35 cellular contexts compared by ENCODE assay signal in genomic region chr3:8632402-8633237, GRCh38. TPM values are rescaled to one million over a fixed set of nuclear protein-coding genes. Genes with fewer than 3 reads are reported as not detected.
A peak's percentile ranks its signal among the peaks of the same experiment; 100 is the strongest.
DNase-seq lines count a peak whose midpoint lies in the region; ATAC-seq, FAIRE-seq and TF ChIP-seq lines count a peak whose summit lies in the region.
"Had no signal": no experiment of that assay in that cellular context is flagged by ENCODE, and none has a peak within 500 bp of the region (broad histone marks: within the 10 kb centered on the region; RNA-seq: fewer than 3 reads in every experiment).

No MANE protein-coding gene starts in this region.

- no peaks in the 10 kb centered on the region for H3K36me3 Mint-ChIP-seq in dendritic cell treated with granulocyte-macrophage colony-stimulating factor and Interleukin-4, amounts not matched to agents 40 ng/mL and 50 ng/mL, for 4 days (ENCODE audit: low read depth)
- H3K36me3 Mint-ChIP-seq: activated CD4-positive, alpha-beta memory T cell treated with anti-CD3 and anti-CD28 coated beads for 36 hours; CD8-positive, alpha-beta T cell had no signal

- H3K9me3 ChIP-seq in A549 = no peaks in the 10 kb centered on the region
- H3K9me3 ChIP-seq: BE2C, esophagus squamous epithelium, SK-N-SH, uterus had no signal

- TF ChIP-seq POLR2A in A549 (IDR thresholded peaks at IDR 0.05; ENCODE audit: low read length) = no peak

- FAIRE-seq in A549 (lab: Jason Lieb, UNC) = no peak
- FAIRE-seq: frontal cortex, GM18507 had no signal

- 83% methylated on average over 7 of the region's 7 CpGs for WGBS in A549 (ENCODE audit: missing lambda C conversion rate)

- TF ChIP-seq CTCF in A549 (IDR thresholded peaks at IDR 0.05) = no peak

- no peak overlapping the region for H3K4me3 ChIP-seq in A549
- H3K4me3 ChIP-seq: esophagus squamous epithelium, hepatocyte, sigmoid colon, stomach, uterus had no signal

- intact Hi-C loops in dendritic cell treated with granulocyte-macrophage colony-stimulating factor and Interleukin-4, amounts not matched to agents 40 ng/mL and 50 ng/mL, for 4 days (cut with micrococcal nuclease) = no loop called here

- H3K4me1 Mint-ChIP-seq in dendritic cell treated with granulocyte-macrophage colony-stimulating factor and Interleukin-4, amounts not matched to agents 40 ng/mL and 50 ng/mL, for 4 days (ENCODE audit: low read depth) = peaks cover 18% of the 10 kb centered on the region

- DNase-seq in A549 (ENCODE audit: low read depth in 1 of 2, low spot score in 1 of 2) = no peak
- DNase-seq in NCI-H226 = peak; percentile 64
- peak; percentile 10 for DNase-seq in kidney tubule cell (ENCODE audit: low spot score)
- DNase-seq in SKM-1 treated with dmso at 0.1 percent for 144 hours (lab: John Stamatoyannopoulos, UW; ENCODE audit: unreplicated experiment) = no peak
- no peak for DNase-seq in MV-4-11 (lab: John Stamatoyannopoulos, UW)
- no peak for DNase-seq in GM19238 (ENCODE audit: insufficient read length, low spot score)
- DNase-seq: activated CD4-positive, alpha-beta memory T cell treated with anti-CD3 and anti-CD28 coated beads for 36 hours; activated CD4-positive, CD25-positive, alpha-beta regulatory T cell treated with anti-CD3 and anti-CD28 coated beads, Interleukin-2, amount 50 U/mL, for 72 hours; activated naive CD4-positive, alpha-beta T cell; BE2C; CD8-positive, alpha-beta T cell; DMS 273 treated with DMSO at 0.1 percent for 48 hours; esophagus squamous epithelium; H7; Karpas-422; mesenchymal stem cell; NCI-H1436 treated with DMSO at 0.1 percent for 48 hours; NCI-H2081 treated with DMSO at 0.1 percent for 48 hours; NCI-H446 treated with DMSO at 0.1 percent for 48 hours; NCI-H774; RPMI8226; SK-N-SH; stimulated activated CD4-positive, alpha-beta T cell treated with anti-CD3 and anti-CD28 coated beads, Interleukin-12 subunit alpha, Interleukin-12 subunit beta, amount 100 ng/mL, for 4 hours; stimulated activated CD4-positive, alpha-beta T cell treated with anti-CD3 and anti-CD28 coated beads, Interleukin-2, amount 100 ng/mL, for 48 hours; stomach; T-helper 17 cell; uterus had no signal

- TF ChIP-seq EP300 in A549 (IDR thresholded peaks at IDR 0.05) = no peak

- peak overlapping the region; percentile 88 to 89; a peak in 5 of 6 replicates for H3K27ac ChIP-seq in A549
- H3K27ac ChIP-seq: hepatocyte, sigmoid colon, stomach, uterus had no signal

- no peaks in the 10 kb centered on the region for H3K9me3 Mint-ChIP-seq in dendritic cell treated with granulocyte-macrophage colony-stimulating factor and Interleukin-4, amounts not matched to agents 40 ng/mL and 50 ng/mL, for 4 days
- H3K9me3 Mint-ChIP-seq: central memory CD8-positive, alpha-beta T cell had no signal

- H3K4me2 ChIP-seq in A549 = no peak overlapping the region
- H3K4me2 ChIP-seq: hepatocyte, SK-N-SH had no signal

- peaks cover 44% of the 10 kb centered on the region for H3K4me1 ChIP-seq in A549
- H3K4me1 ChIP-seq: BE2C, sigmoid colon, stomach, uterus had no signal

- H3K4me3 Mint-ChIP-seq in dendritic cell treated with granulocyte-macrophage colony-stimulating factor and Interleukin-4, amounts not matched to agents 40 ng/mL and 50 ng/mL, for 4 days = no peak overlapping the region
- H3K4me3 Mint-ChIP-seq: activated CD4-positive, alpha-beta memory T cell treated with anti-CD3 and anti-CD28 coated beads for 36 hours; CD8-positive, alpha-beta T cell; central memory CD8-positive, alpha-beta T cell; T-helper 17 cell had no signal

- ATAC-seq in A549 = peak in 1 of 2 experiments; percentile 3; a peak in 2 of 6 replicates
- no peak for ATAC-seq in HG03342 (IDR thresholded peaks at IDR 0.05; ENCODE audit: unreplicated experiment)
- ATAC-seq: CD8-positive, alpha-beta T cell; left lobe of liver; T-helper 17 cell had no signal

- H3K27me3 Mint-ChIP-seq in dendritic cell treated with granulocyte-macrophage colony-stimulating factor and Interleukin-4, amounts not matched to agents 40 ng/mL and 50 ng/mL, for 4 days = peaks cover 14% of the 10 kb centered on the region

- TF ChIP-seq RAD21 in A549 (conservative IDR thresholded peaks at IDR 0.05 in 1 of 2, IDR thresholded peaks at IDR 0.05 in 1 of 2) = no peak

- H3K27ac Mint-ChIP-seq in dendritic cell treated with granulocyte-macrophage colony-stimulating factor and Interleukin-4, amounts not matched to agents 40 ng/mL and 50 ng/mL, for 4 days = peak overlapping the region; percentile 20
- H3K27ac Mint-ChIP-seq: activated CD4-positive, alpha-beta memory T cell treated with anti-CD3 and anti-CD28 coated beads for 36 hours; CD8-positive, alpha-beta T cell; T-helper 17 cell had no signal

- CTCF ChIA-PET in A549 (lab: Yijun Ruan, JAX) = interaction anchor here (0.6 to 2.0 kb wide), 8 partner anchors 9 to 190 kb away, joined by 3 to 10 read pairs (median 4); partner anchors contain the start of gene OXTR

- POLR2A ChIA-PET in A549 (lab: Yijun Ruan, JAX) = no interaction called here

TF ChIP-seq in A549, 52 proteins besides CTCF, POLR2A, EP300 and RAD21:
- TF ChIP-seq EHF (CRISPR knock-in tag; IDR thresholded peaks at IDR 0.05) = no peak
- peak; percentile 17 for TF ChIP-seq ZFP36 (IDR thresholded peaks at IDR 0.05; ENCODE audit: borderline replicate concordance, partially characterized antibody)

RNA-seq across cellular contexts. Expression of gene SSUH2, which starts 12.0 kb away (rescaled TPM):
- polyA plus RNA-seq in A549 (2011; rRNA removed) (0.59 and 0.86 TPM in 2 replicates), A549 (2017; fragmentation: RNase III; extraction: RNeasy Plus Mini Kit Qiagen cat#74134 plus additional on column Dnase treatment) (0.35 to 0.56 TPM (median 0.47 TPM) in 3 replicates)
- polyA plus RNA-seq in A549 (2012; cell fraction: cytosol; rRNA removed) = 0.52 and 0.54 TPM in 2 replicates
- polyA plus RNA-seq in A549 (2012; cell fraction: nucleus; rRNA removed) = 3.9 and 4.6 TPM in 2 replicates
- polyA minus RNA-seq in A549 (2011; rRNA and poly(A)+ RNA removed) = 0.99 and 2.3 TPM in 2 replicates

Comparison
In these comparisons a context has a peak if more than half of its experiments do, and no peak if none do; other contexts are left out.
1. DNase-seq: peak in NCI-H226 (single experiment) and kidney tubule cell (single experiment); none in A549 (0 of 2), SKM-1 treated with dmso at 0.1 percent for 144 hours (single experiment), MV-4-11 (single experiment) and GM19238 (single experiment).